In the genomic region with DNA sequence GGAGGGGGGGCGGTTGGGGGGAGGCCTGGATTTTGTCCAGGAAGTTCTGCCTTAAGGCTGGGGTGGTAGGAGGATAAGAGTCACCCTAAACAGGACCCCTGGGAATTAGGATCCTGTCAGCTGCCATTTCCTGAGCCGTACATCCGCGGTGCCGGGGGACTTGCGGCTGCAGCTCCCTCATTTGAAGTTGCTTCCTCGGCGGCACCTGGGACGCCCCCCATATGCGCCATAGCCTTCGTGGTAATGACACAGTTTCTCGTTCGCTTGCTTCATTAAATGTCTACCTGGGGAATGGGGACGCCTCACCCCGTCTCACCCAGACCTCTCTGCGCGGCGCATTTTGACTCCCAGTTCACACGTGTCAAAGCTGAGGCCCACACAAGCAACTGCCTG, we compare ENCODE assay signal across 17 cellular contexts. TPM values are rescaled to one million over a fixed set of nuclear protein-coding genes. Genes with fewer than 3 reads are reported as not detected.
DNase-seq lines count a peak whose midpoint lies in the region; ATAC-seq and TF ChIP-seq lines count a peak whose summit lies in the region.
"Had no signal": no experiment of that assay in that cellular context is flagged by ENCODE, and none has a peak within 500 bp of the region (broad histone marks: within the 10 kb centered on the region; RNA-seq: fewer than 3 reads in every experiment).

No MANE protein-coding gene starts in this region.

- peak; percentile 5 for DNase-seq in GF-D8 (lab: John Stamatoyannopoulos, UW)
- DNase-seq in NCI-H2171 (lab: John Stamatoyannopoulos, UW) = peak; percentile 26
- DNase-seq in spleen = no peak
- no peak for DNase-seq in ascending aorta (ENCODE audit: low spot score in 2 of 2)
- DNase-seq in NCI-H1436 (lab: John Stamatoyannopoulos, UW) = no peak
- DNase-seq: activated CD8-positive, alpha-beta memory T cell treated with anti-CD3 and anti-CD28 coated beads, Interleukin-2, amount 50 U/mL, for 48 hours; NCI-H187; NK-92 treated with Interleukin-12 subunit alpha and Interleukin-12 subunit beta, amount 100 ng/mL, for 24 hours; stimulated activated CD4-positive, alpha-beta T cell treated with anti-CD3 and anti-CD28 coated beads, Interleukin-2, amount 100 ng/mL, for 48 hours; WERI-Rb-1 had no signal

- H3K4me1 ChIP-seq in esophagus (ENCODE audit: control insufficient read depth in 2 of 2, insufficient read depth in 2 of 2, low read length in 1 of 2) (peaks cover 8 to 37% of the 10 kb centered on the region in 2 donors), spleen (peaks cover 74 to 100% (median 94%) of the 10 kb centered on the region in 6 donors), ascending aorta (peaks cover 3 to 11% of the 10 kb centered on the region in 2 donors)

- WGBS in esophagus, 2 donors = 73 to 75% methylated on average over 19 of the region's 19 CpGs
- 26 to 42% (median 37%) methylated on average over 18 to 19 of the region's 19 CpGs for WGBS in spleen, 5 donors

- intact Hi-C loops in spleen (cut with DNase I; ENCODE audit: low total_unique reads) (no loop called here), ascending aorta (cut with DNase I) (no loop called here)

- no peak for TF ChIP-seq POLR2A in spleen (IDR thresholded peaks at IDR 0.05)

- TF ChIP-seq CTCF in spleen (IDR thresholded peaks at IDR 0.05 in 8 of 11, conservative IDR thresholded peaks at IDR 0.05 in 3 of 11) = no peak
- no peak for TF ChIP-seq CTCF in ascending aorta (IDR thresholded peaks at IDR 0.05)

- no peaks in the 10 kb centered on the region for H3K36me3 ChIP-seq in esophagus (ENCODE audit: control insufficient read depth in 2 of 2, insufficient read depth in 2 of 2, low read length in 1 of 2)
- peaks cover 0 to 14% (median 0%) of the 10 kb centered on the region in 6 donors for H3K36me3 ChIP-seq in spleen
- H3K36me3 ChIP-seq in ascending aorta = no peaks in the 10 kb centered on the region
- H3K36me3 ChIP-seq: WERI-Rb-1 had no signal

- H3K27ac ChIP-seq in esophagus (ENCODE audit: low read depth in 2 of 2, low read length in 1 of 2) (peak overlapping the region; percentile 48 to 69), spleen (peak overlapping the region; percentile 48 to 91 (median 80)), ascending aorta (no peak overlapping the region)
- H3K27ac ChIP-seq: GM23248, WERI-Rb-1 had no signal

- H3K4me3 ChIP-seq in esophagus (ENCODE audit: low read depth in 1 of 2, low read length in 2 of 2) (no peak overlapping the region), spleen (peak overlapping the region in 2 of 8 donors; percentile 4 to 45), ascending aorta (peak overlapping the region in 1 of 2 donors; percentile 32)

- no peaks in the 10 kb centered on the region for H3K27me3 ChIP-seq in esophagus (ENCODE audit: control insufficient read depth in 1 of 2, insufficient read depth in 2 of 2, low read length in 2 of 2)
- peaks cover 0 to 4% (median 0%) of the 10 kb centered on the region in 7 donors for H3K27me3 ChIP-seq in spleen (replicated peaks in 1 of 7)
- H3K27me3 ChIP-seq in ascending aorta = no peaks in the 10 kb centered on the region

- ATAC-seq in GM21723 (IDR thresholded peaks at IDR 0.05; ENCODE audit: unreplicated experiment) = no peak

- H3K9me3 ChIP-seq in esophagus (ENCODE audit: control insufficient read depth in 2 of 2, insufficient read depth in 1 of 2, low read depth in 1 of 2, low read length in 1 of 2) (peaks cover 0 to 9% of the 10 kb centered on the region in 2 donors), spleen (no peaks in the 10 kb centered on the region), ascending aorta (no peaks in the 10 kb centered on the region)

RNA-seq across cellular contexts. Expression of gene PABPN1L, which starts 55.1 kb away (rescaled TPM):
- under 1 TPM; 0.04 to 0.14 TPM for polyA plus RNA-seq in esophagus
- total RNA-seq in spleen = 1 to 10 TPM in 1 of 7 donors, under 1 TPM in 2, not detected in 4; 0.72 to 1.3 (median 0.85) TPM
- under 1 TPM; 0.26 to 0.67 (median 0.29) TPM for polyA plus RNA-seq in spleen
- total RNA-seq in ascending aorta = not detected
- total RNA-seq: activated naive CD8-positive, alpha-beta T cell treated with anti-CD3 and anti-CD28 coated beads for 36 hours; G401; GM23248; mucosa of gallbladder; pulmonary artery endothelial cell had no signal
- polyA plus RNA-seq: GM23248 had no signal

RNA-seq across cellular contexts. Expression of gene CBFA2T3, which starts 55.4 kb away (rescaled TPM):
- 1 to 10 TPM in 1 of 2 donors, under 1 TPM in 1; 0.93 to 1.4 TPM for polyA plus RNA-seq in esophagus
- 10 to 100 TPM; 10.5 to 59.8 (median 56.3) TPM for total RNA-seq in spleen
- 10 to 100 TPM in 2 of 3 donors, 1 to 10 TPM in 1; 8.4 to 25.1 (median 14.3) TPM for polyA plus RNA-seq in spleen
- 32.8 TPM for total RNA-seq in ascending aorta
- total RNA-seq: GM23248, pulmonary artery endothelial cell had no signal
- polyA plus RNA-seq: GM23248 had no signal

Comparison
In these comparisons a context has a peak if more than half of its experiments do, and no peak if none do; other contexts are left out.
1. DNase-seq: peak in GF-D8 (single experiment) and NCI-H2171 (single experiment); none in spleen (single experiment), ascending aorta (0 of 2) and NCI-H1436 (single experiment).
2. H3K27ac ChIP-seq: peak in esophagus (2 of 2) and spleen (8 of 8); none in ascending aorta (0 of 2).